8 cellular contexts compared by ENCODE assay signal in genomic region chr2:43171789-43172188, GRCh38. TPM values are rescaled to one million over a fixed set of nuclear protein-coding genes. Genes with fewer than 3 reads are reported as not detected.
DNase-seq lines count a peak whose midpoint lies in the region; ATAC-seq and TF ChIP-seq lines count a peak whose summit lies in the region.

No MANE protein-coding gene starts in this region.

- H3K27ac ChIP-seq in CD4-positive, alpha-beta memory T cell (ENCODE audit: low read depth, low read length) = peak overlapping the region; percentile 45

- CTCF ChIA-PET in CD4-positive, alpha-beta memory T cell (lab: Charles Lee; ENCODE audit: partially characterized antibody) = interaction anchor here (0.8 to 18.8 kb wide), 7 partner anchors 8 to 56 kb away, joined by 3 to 361 read pairs (median 50); partner anchors contain the start of gene ZFP36L2

- H3K9me3 ChIP-seq in CD4-positive, alpha-beta memory T cell (ENCODE audit: control insufficient read depth in 1 of 2, low read length in 2 of 2) = no peaks in the 10 kb centered on the region
- H3K9me3 ChIP-seq in mucosa of descending colon = peaks cover 11% of the 10 kb centered on the region

- H3K4me3 Mint-ChIP-seq in CD4-positive, alpha-beta memory T cell = peak overlapping the region in 7 of 8 donors; percentile 4 to 80 (median 55)

- peaks cover 0 to 9% of the 10 kb centered on the region in 2 donors for H3K36me3 Mint-ChIP-seq in CD4-positive, alpha-beta memory T cell

- H3K4me3 ChIP-seq in CD4-positive, alpha-beta memory T cell (ENCODE audit: low read length in 2 of 2) = no peak overlapping the region
- H3K4me3 ChIP-seq in mucosa of descending colon = no peak overlapping the region

- peaks cover 56 to 95% (median 80%) of the 10 kb centered on the region in 4 donors for H3K4me1 Mint-ChIP-seq in CD4-positive, alpha-beta memory T cell

- POLR2A ChIA-PET in CD4-positive, alpha-beta memory T cell (lab: Charles Lee; ENCODE audit: partially characterized antibody) = interaction anchor here (3.5 to 65.0 kb wide), 5 partner anchors 8 to 37 kb away, joined by 21 to 6960 read pairs (median 75); partner anchors contain the start of gene ZFP36L2

- H3K4me1 ChIP-seq in CD4-positive, alpha-beta memory T cell (ENCODE audit: insufficient read depth, low read length) = peaks cover 92% of the 10 kb centered on the region
- H3K4me1 ChIP-seq in mucosa of descending colon (ENCODE audit: low read depth) = peaks cover 28% of the 10 kb centered on the region

- no peaks in the 10 kb centered on the region for H3K36me3 ChIP-seq in CD4-positive, alpha-beta memory T cell (ENCODE audit: insufficient read depth, low read length)
- H3K36me3 ChIP-seq in mucosa of descending colon (ENCODE audit: low read depth) = no peaks in the 10 kb centered on the region

- ATAC-seq in mucosa of descending colon (no peak), GM19324 (IDR thresholded peaks at IDR 0.05; ENCODE audit: low FRiP score, unreplicated experiment) (no peak), HG02642 (IDR thresholded peaks at IDR 0.05; ENCODE audit: poor library complexity, unreplicated experiment) (no peak), GM18511 (IDR thresholded peaks at IDR 0.05; ENCODE audit: unreplicated experiment) (no peak)

- H3K9me3 Mint-ChIP-seq in CD4-positive, alpha-beta memory T cell = peaks cover 0 to 3% (median 0%) of the 10 kb centered on the region in 8 donors

- no peaks in the 10 kb centered on the region for H3K27me3 Mint-ChIP-seq in CD4-positive, alpha-beta memory T cell

- peak in 1 of 5 donors; percentile 45 for DNase-seq in CD4-positive, alpha-beta memory T cell
- DNase-seq in HUDEP-2 (lab: John Stamatoyannopoulos, UW; ENCODE audit: unreplicated experiment in 76 of 76) = peak in 53 of 76 experiments; percentile 14 to 73 (median 38)
- DNase-seq in astrocyte of the hippocampus (ENCODE audit: low read depth, low spot score) = peak; percentile 64
- DNase-seq in mucosa of descending colon = peak in 2 of 3 donors; percentile 53 to 72
- no peak for DNase-seq in NK-92 treated with Interleukin-12 subunit alpha and Interleukin-12 subunit beta, amount 100 ng/mL, for 24 hours (lab: John Stamatoyannopoulos, UW)

- peak overlapping the region; percentile 93 to 99 (median 96) for H3K27ac Mint-ChIP-seq in CD4-positive, alpha-beta memory T cell

- intact Hi-C loops in CD4-positive, alpha-beta memory T cell (cut with micrococcal nuclease) = no loop called here
- intact Hi-C loops in mucosa of descending colon (cut with DNase I, micrococcal nuclease) = loop anchor here in 1 of 2 donors (5.0 kb wide), 1 partner anchor 46 kb away; no protein-coding TSS in a partner anchor

- no peaks in the 10 kb centered on the region for H3K27me3 ChIP-seq in CD4-positive, alpha-beta memory T cell (ENCODE audit: insufficient read depth, low read length)

- no peak for TF ChIP-seq CTCF in mucosa of descending colon (IDR thresholded peaks at IDR 0.05)

RNA-seq across cellular contexts. Expression of gene ZFP36L2, which starts 54.6 kb away (rescaled TPM):
- total RNA-seq in CD4-positive, alpha-beta memory T cell = 100 to 1,000 TPM; 456 to 464 TPM
- 100 to 1,000 TPM; 271 to 523 TPM for polyA plus RNA-seq in CD4-positive, alpha-beta memory T cell
- total RNA-seq in mucosa of descending colon = 100 to 1,000 TPM; 160 to 198 (median 169) TPM
